8 cellular contexts compared by ENCODE assay signal in genomic region chr5:23951261-23951901, GRCh38.
DNase-seq lines count a peak whose midpoint lies in the region; ATAC-seq and TF ChIP-seq lines count a peak whose summit lies in the region.
"Not testable (repeated sequence)": the region's sequence is repeated elsewhere in the genome, so short reads cannot be mapped to it uniquely, and the experiment has no call there.

No MANE protein-coding gene starts in this region.

- H3K9me1 ChIP-seq in IMR-90 (ENCODE audit: insufficient read depth, low read length), result not testable (repeated sequence)

- intact Hi-C loops in IMR-90 (cut with micrococcal nuclease); breast epithelium (cut with DNase I; ENCODE audit: low total_unique reads); left colon (cut with DNase I, micrococcal nuclease): not testable (repeated sequence)

- H3K4ac ChIP-seq in IMR-90 (ENCODE audit: low read depth, low read length), result not testable (repeated sequence)

- in situ Hi-C loops in IMR-90 (cut with MboI; ENCODE audit: low sequenced_read_pairs), result not testable (repeated sequence)

- H2AFZ ChIP-seq in IMR-90 (replicated peaks; ENCODE audit: low read length, poor library complexity), result not testable (repeated sequence)

- peak in 1 of 5 donors; percentile 51 for DNase-seq in CD8-positive, alpha-beta memory T cell
- DNase-seq in IMR-90; breast epithelium (ENCODE audit: low spot score in 2 of 2): not testable (repeated sequence)
- peak; percentile 7 for DNase-seq in SHP77 treated with DMSO at 0.1 percent for 48 hours (lab: John Stamatoyannopoulos, UW)
- peak; percentile 20 for DNase-seq in activated T-cell treated with anti-CD3 and anti-CD28 coated beads, Interleukin-2, amount 50 U/mL, for 1 hour
- DNase-seq in glutamatergic neuron, result peak; percentile 74
- peak in 1 of 2 donors; percentile 10 for DNase-seq in left colon
- DNase-seq in stimulated activated CD4-positive, alpha-beta T cell treated with anti-CD3 and anti-CD28 coated beads, Interleukin-15, amount 100 ng/mL, for 24 hours, result peak; percentile 2

- H3K27ac Mint-ChIP-seq in CD8-positive, alpha-beta memory T cell, result not testable (repeated sequence)
- H3K27ac Mint-ChIP-seq in glutamatergic neuron (ENCODE audit: unreplicated experiment), result peak overlapping the region; percentile 91

- H4K5ac ChIP-seq in IMR-90 (ENCODE audit: low read depth, low read length), result not testable (repeated sequence)

- H2AK5ac ChIP-seq in IMR-90 (ENCODE audit: low read depth, low read length), result not testable (repeated sequence)

- not testable (repeated sequence) for H2BK120ac ChIP-seq in IMR-90 (ENCODE audit: low read depth, low read length)

- H3K4me1 ChIP-seq in CD8-positive, alpha-beta memory T cell (ENCODE audit: insufficient read depth, low read length); IMR-90 (ENCODE audit: control insufficient read depth, insufficient read depth, low read length); breast epithelium: not testable (repeated sequence)

- H3K23ac ChIP-seq in IMR-90 (ENCODE audit: low read depth, low read length), result not testable (repeated sequence)

- H3K27me3 Mint-ChIP-seq in CD8-positive, alpha-beta memory T cell; glutamatergic neuron (ENCODE audit: unreplicated experiment): not testable (repeated sequence)

- H3K36me3 Mint-ChIP-seq in CD8-positive, alpha-beta memory T cell; glutamatergic neuron (ENCODE audit: unreplicated experiment): not testable (repeated sequence)

- not testable (repeated sequence) for H3K4me1 Mint-ChIP-seq in CD8-positive, alpha-beta memory T cell; glutamatergic neuron (ENCODE audit: low read depth, unreplicated experiment)

- not testable (repeated sequence) for H3K14ac ChIP-seq in IMR-90 (replicated peaks; ENCODE audit: low read depth, low read length)

- dilution Hi-C loops in IMR-90 (cut with HindIII; ENCODE audit: low sequenced_read_pairs, unreplicated experiment), result not testable (repeated sequence)

- H3K9me3 Mint-ChIP-seq in CD8-positive, alpha-beta memory T cell, result peaks cover 8 to 44% (median 34%) of the 10 kb centered on the region in 5 donors
- not testable (repeated sequence) for H3K9me3 Mint-ChIP-seq in glutamatergic neuron (ENCODE audit: unreplicated experiment)

- H3K27ac ChIP-seq in CD8-positive, alpha-beta memory T cell (ENCODE audit: low read depth, low read length); IMR-90 (ENCODE audit: insufficient read depth, low read length); breast epithelium: not testable (repeated sequence)

- CTCF ChIA-PET in CD8-positive, alpha-beta memory T cell (lab: Charles Lee), result interaction anchor here (1.2 kb wide), 1 partner anchor 74 kb away, joined by 3 read pairs; no protein-coding TSS in a partner anchor
- CTCF ChIA-PET in IMR-90 (lab: Yijun Ruan, JAX), result not testable (repeated sequence)

- H2BK15ac ChIP-seq in IMR-90 (ENCODE audit: low read depth, low read length), result not testable (repeated sequence)

- not testable (repeated sequence) for H3K79me1 ChIP-seq in IMR-90 (ENCODE audit: low read depth in 1 of 2, low read length in 2 of 2)

- BruUV-seq in IMR-90 (replicated peaks; lab: Mats Ljungman, UMichigan), result not testable (repeated sequence)

- not testable (repeated sequence) for TF ChIP-seq RAD21 in IMR-90 (IDR thresholded peaks at IDR 0.05; ENCODE audit: low read length)

- not testable (repeated sequence) for H4K20me1 ChIP-seq in IMR-90 (ENCODE audit: insufficient read depth, low read length)

- H2BK20ac ChIP-seq in IMR-90 (ENCODE audit: low read depth, low read length), result not testable (repeated sequence)

- not testable (repeated sequence) for H4K8ac ChIP-seq in IMR-90 (ENCODE audit: low read depth in 2 of 2, low read length in 2 of 2)

- H3K4me3 Mint-ChIP-seq in CD8-positive, alpha-beta memory T cell, result peak overlapping the region in 4 of 7 donors; percentile 49 to 80 (median 74)
- H3K4me3 Mint-ChIP-seq in glutamatergic neuron (ENCODE audit: unreplicated experiment), result peak overlapping the region; percentile 61

- not testable (repeated sequence) for H3K56ac ChIP-seq in IMR-90 (ENCODE audit: extremely low read depth, insufficient read depth, low read length)

- H2BK5ac ChIP-seq in IMR-90 (ENCODE audit: low read depth, low read length, poor library complexity, severe bottlenecking), result not testable (repeated sequence)

- no CpG with 5 or more reads among the region's 47 CpGs for WGBS in IMR-90 (ENCODE audit: extremely low coverage in 2 of 2, insufficient read length in 1 of 2), 2 experiments

- POLR2A ChIA-PET in CD8-positive, alpha-beta memory T cell (lab: Charles Lee); IMR-90 (lab: Charles Lee; ENCODE audit: unreplicated experiment): not testable (repeated sequence)

- H3K18ac ChIP-seq in IMR-90 (ENCODE audit: low read depth, low read length), result not testable (repeated sequence)

- not testable (repeated sequence) for TF ChIP-seq CTCF in IMR-90 (conservative IDR thresholded peaks at IDR 0.05; ENCODE audit: low read depth, low read length); breast epithelium (IDR thresholded peaks at IDR 0.05); glutamatergic neuron (IDR thresholded peaks at IDR 0.05; ENCODE audit: partially characterized antibody, unreplicated experiment)

- not testable (repeated sequence) for H3K27me3 ChIP-seq in CD8-positive, alpha-beta memory T cell (ENCODE audit: insufficient read depth, low read length, poor library complexity, severe bottlenecking); IMR-90 (ENCODE audit: control insufficient read depth, insufficient read depth, low read length); breast epithelium

- ATAC-seq in IMR-90 (ENCODE audit: low read depth), result not testable (repeated sequence)
- peak; percentile 48 for ATAC-seq in left colon

- TF ChIP-seq POLR2A in IMR-90 (IDR thresholded peaks at IDR 0.05; ENCODE audit: low read depth, low read length); breast epithelium (IDR thresholded peaks at IDR 0.05): not testable (repeated sequence)

- not testable (repeated sequence) for H3K9me3 ChIP-seq in CD8-positive, alpha-beta memory T cell (ENCODE audit: low read length); IMR-90 (ENCODE audit: control insufficient read depth, insufficient read depth, low read length); breast epithelium

- not testable (repeated sequence) for H3K4me3 ChIP-seq in CD8-positive, alpha-beta memory T cell (ENCODE audit: low read length)
- H3K4me3 ChIP-seq in IMR-90 (ENCODE audit: insufficient read depth, low read depth, low read length) (peak overlapping the region; percentile 36; the same call in 1 of the 2 replicates), breast epithelium (peak overlapping the region in 2 of 3 donors; percentile 5 to 27)

- not testable (repeated sequence) for H2AK9ac ChIP-seq in IMR-90 (replicated peaks; ENCODE audit: low read depth, low read length, poor library complexity)

- H4K91ac ChIP-seq in IMR-90 (ENCODE audit: insufficient read depth, low read depth, low read length), result not testable (repeated sequence)

- H3K9ac ChIP-seq in IMR-90 (ENCODE audit: low read depth, low read length), result not testable (repeated sequence)

- not testable (repeated sequence) for H3K36me3 ChIP-seq in CD8-positive, alpha-beta memory T cell (ENCODE audit: insufficient read depth, low read length); IMR-90 (ENCODE audit: control insufficient read depth, insufficient read depth, low read length); breast epithelium

- not testable (repeated sequence) for H3K4me2 ChIP-seq in IMR-90 (ENCODE audit: low read depth, low read length)
